11 cellular contexts compared by ENCODE assay signal in the genomic region with DNA sequence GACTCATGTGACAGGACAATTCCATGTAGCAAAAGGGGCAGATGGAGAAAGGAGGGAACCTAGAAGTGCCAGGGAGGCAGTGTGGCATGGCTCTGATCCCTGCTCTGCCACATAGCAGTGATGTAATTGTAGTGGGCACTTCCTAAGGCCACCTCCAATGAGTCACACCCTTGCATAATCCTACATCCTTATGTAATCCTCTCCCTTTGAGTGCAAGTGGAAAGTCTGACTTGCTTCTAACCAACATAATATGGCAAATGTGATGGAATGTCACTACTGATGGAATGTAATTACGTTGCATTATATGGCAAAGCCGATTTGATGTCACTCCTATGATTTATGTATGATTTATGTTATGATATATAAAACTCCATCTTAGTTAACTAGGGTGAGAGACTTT.
A peak's percentile ranks its signal among the peaks of the same experiment; 100 is the strongest.
DNase-seq lines count a peak whose midpoint lies in the region; ATAC-seq, FAIRE-seq and TF ChIP-seq lines count a peak whose summit lies in the region.
"Had no signal": no experiment of that assay in that cellular context is flagged by ENCODE, and none has a peak within 500 bp of the region (broad histone marks: within the 10 kb centered on the region; RNA-seq: fewer than 3 reads in every experiment).

No MANE protein-coding gene starts in this region.

- no peak overlapping the region for H4K91ac ChIP-seq in mesenchymal stem cell (ENCODE audit: low read length)

- TF ChIP-seq EP300 in K562 (IDR thresholded peaks at IDR 0.05; ENCODE audit: low read length), result no peak

- H3K36me3 ChIP-seq in MG63 (no peaks in the 10 kb centered on the region), K562 (ENCODE audit: control insufficient read depth, insufficient read depth, low read length) (no peaks in the 10 kb centered on the region), mesenchymal stem cell (ENCODE audit: control insufficient read depth in 1 of 2, insufficient read depth in 2 of 2, low read depth in 1 of 2, low read length in 2 of 2) (no peaks in the 10 kb centered on the region)
- H3K36me3 ChIP-seq: spleen, tibial nerve had no signal

- ATAC-seq in K562, result no peak

- no peak overlapping the region for H3K23ac ChIP-seq in mesenchymal stem cell (ENCODE audit: low read length in 2 of 2)

- TF ChIP-seq RAD21 in K562 (CRISPR knock-in tag; conservative IDR thresholded peaks at IDR 0.05 in 1 of 2, IDR thresholded peaks at IDR 0.05 in 1 of 2), result no peak

- no peak overlapping the region for H3K27ac ChIP-seq in K562 (ENCODE audit: extremely low read depth, low read depth, low read length)
- no peak overlapping the region for H3K27ac ChIP-seq in mesenchymal stem cell (ENCODE audit: low read length, poor library complexity, severe bottlenecking)
- H3K27ac ChIP-seq: spleen, tibial nerve had no signal

- H2BK120ac ChIP-seq in mesenchymal stem cell (ENCODE audit: low read depth, low read length), result no peak overlapping the region

- H3K4me1 ChIP-seq in K562 (replicated peaks in 1 of 2; ENCODE audit: control insufficient read depth in 2 of 2, insufficient read depth in 2 of 2, low read length in 2 of 2), result no peaks in the 10 kb centered on the region; a peak in 2 of 5 replicates
- no peaks in the 10 kb centered on the region for H3K4me1 ChIP-seq in mesenchymal stem cell (ENCODE audit: control insufficient read depth, insufficient read depth, low read depth, low read length)
- H3K4me1 ChIP-seq: spleen, tibial nerve had no signal

- TF ChIP-seq POLR2A in K562 (conservative IDR thresholded peaks at IDR 0.05), result no peak

- BruUV-seq in Calu3 (replicated peaks; lab: Mats Ljungman, UMichigan), result no TSS peak
- no TSS peak for BruUV-seq in K562 (replicated peaks; lab: Mats Ljungman, UMichigan)

- 5% methylated on average over 2 of the region's 2 CpGs for WGBS in K562 (ENCODE audit: insufficient coverage, low coverage, missing lambda C conversion rate)
- WGBS in mesenchymal stem cell, result no CpG with 5 or more reads among the region's 2 CpGs

- H2AK5ac ChIP-seq in mesenchymal stem cell (ENCODE audit: low read length, severe bottlenecking), result no peak overlapping the region

- H3K9me1 ChIP-seq in K562 (ENCODE audit: control insufficient read depth, insufficient read depth, low read length), result no peaks in the 10 kb centered on the region

- in situ Hi-C loops in K562 (cut with MboI), result no loop called here

- no peak for TF ChIP-seq CTCF in Calu3 (IDR thresholded peaks at IDR 0.05; ENCODE audit: unreplicated experiment)
- TF ChIP-seq CTCF in K562 (IDR thresholded peaks at IDR 0.05 in 2 of 3, conservative IDR thresholded peaks at IDR 0.05 in 1 of 3; ENCODE audit: insufficient read depth in 2 of 3, low read depth in 1 of 3, low read length in 3 of 3), result no peak
- TF ChIP-seq CTCF in progenitor cell of endocrine pancreas (IDR thresholded peaks at IDR 0.05; ENCODE audit: unreplicated experiment), result no peak

- no peaks in the 10 kb centered on the region for H3K9me3 ChIP-seq in MG63
- H3K9me3 ChIP-seq in K562 (replicated peaks; ENCODE audit: control insufficient read depth, insufficient read depth, low read depth, low read length), result no peaks in the 10 kb centered on the region
- H3K9me3 ChIP-seq in mesenchymal stem cell (ENCODE audit: control insufficient read depth, low read length), result no peaks in the 10 kb centered on the region
- H3K9me3 ChIP-seq: spleen, tibial nerve had no signal

- H4K8ac ChIP-seq in mesenchymal stem cell (ENCODE audit: low read length), result no peak overlapping the region

- H2BK5ac ChIP-seq in mesenchymal stem cell (ENCODE audit: low read depth, low read length, poor library complexity, severe bottlenecking), result no peak overlapping the region

- FAIRE-seq in K562 (lab: Jason Lieb, UNC), result no peak

- H3K79me2 ChIP-seq in K562 (ENCODE audit: control insufficient read depth, insufficient read depth, low read length), result no peaks in the 10 kb centered on the region

- H3K4me2 ChIP-seq in K562 (ENCODE audit: insufficient read depth, low read length), result no peak overlapping the region
- H3K4me2 ChIP-seq in mesenchymal stem cell (ENCODE audit: low read length, poor library complexity, severe bottlenecking), result no peak overlapping the region

- H3K18ac ChIP-seq in mesenchymal stem cell (ENCODE audit: low read depth in 1 of 2, low read length in 2 of 2), result no peak overlapping the region

- peak; percentile 89 for DNase-seq in Calu3
- DNase-seq in MG63, result peak; percentile 50
- no peak for DNase-seq in K562 (ENCODE audit: extremely low read depth in 1 of 4, low spot score in 3 of 4)
- DNase-seq in mesenchymal stem cell, result peak; percentile 58
- no peak for DNase-seq in KG1 (lab: John Stamatoyannopoulos, UW)
- DNase-seq in middle frontal gyrus (ENCODE audit: extremely low spot score, low spot score), result no peak
- DNase-seq in NCI-H1105 (lab: John Stamatoyannopoulos, UW), result no peak
- no peak for DNase-seq in progenitor cell of endocrine pancreas (ENCODE audit: low spot score, unreplicated experiment)
- DNase-seq: spleen had no signal

- no peak overlapping the region for H2BK12ac ChIP-seq in mesenchymal stem cell (ENCODE audit: low read length in 2 of 2)

- intact Hi-C loops in Calu3 (cut with micrococcal nuclease; ENCODE audit: unreplicated experiment) (loop anchor here (1.0 to 2.0 kb wide), 3 partner anchors 30 to 72 kb away; no protein-coding TSS in a partner anchor), K562 (cut with micrococcal nuclease) (no loop called here)

- H3K4me1 Mint-ChIP-seq in Calu3 (ENCODE audit: low read depth, unreplicated experiment) (peaks cover 73% of the 10 kb centered on the region), progenitor cell of endocrine pancreas (ENCODE audit: low read depth) (peaks cover 1% of the 10 kb centered on the region)

- no peak overlapping the region for H2BK15ac ChIP-seq in mesenchymal stem cell (ENCODE audit: low read depth, poor library complexity, severe bottlenecking)

- H3K79me1 ChIP-seq in mesenchymal stem cell (replicated peaks; ENCODE audit: low read length, poor library complexity, severe bottlenecking), result no peaks in the 10 kb centered on the region

- no peak overlapping the region for H3K4ac ChIP-seq in mesenchymal stem cell (ENCODE audit: low read depth in 1 of 2, low read length in 2 of 2)

- peak overlapping the region; percentile 37 for H3K4me3 Mint-ChIP-seq in Calu3 (ENCODE audit: low read depth, unreplicated experiment)
- H3K4me3 Mint-ChIP-seq in progenitor cell of endocrine pancreas (ENCODE audit: low read depth), result no peak overlapping the region
- H3K4me3 Mint-ChIP-seq: T-helper 1 cell treated with Interleukin-12 subunit alpha and Interleukin-12 subunit beta and Interleukin-4 antibody, amounts not matched to agents 30 μg/mL and 1 μg/mL, for 36 hours had no signal

- H4K20me1 ChIP-seq in K562 (replicated peaks; ENCODE audit: control insufficient read depth, insufficient read depth, low read length), result no peaks in the 10 kb centered on the region

- H3K9me3 Mint-ChIP-seq in Calu3 (ENCODE audit: low read depth, unreplicated experiment), result no peaks in the 10 kb centered on the region
- no peaks in the 10 kb centered on the region for H3K9me3 Mint-ChIP-seq in progenitor cell of endocrine pancreas (ENCODE audit: low read depth)
- H3K9me3 Mint-ChIP-seq: T-helper 1 cell treated with Interleukin-12 subunit alpha and Interleukin-12 subunit beta and Interleukin-4 antibody, amounts not matched to agents 30 μg/mL and 1 μg/mL, for 36 hours had no signal

- H3K4me3 ChIP-seq in MG63, result no peak overlapping the region
- H3K4me3 ChIP-seq in K562, result no peak overlapping the region
- H3K4me3 ChIP-seq in mesenchymal stem cell (ENCODE audit: insufficient read depth in 1 of 2, low read depth in 1 of 2, low read length in 2 of 2), result no peak overlapping the region
- H3K4me3 ChIP-seq: spleen, tibial nerve had no signal

- CTCF ChIA-PET in Calu3 (lab: Charles Lee) (interaction anchor here (0.6 kb wide), 1 partner anchor 17 kb away, joined by 3 read pairs; no protein-coding TSS in a partner anchor), K562 (lab: Yijun Ruan, JAX; ENCODE audit: low intra/inter-chr PET ratio) (no interaction called here)

- POLR2A ChIA-PET in K562 (lab: Yijun Ruan, JAX), result no interaction called here

- H3K14ac ChIP-seq in mesenchymal stem cell (ENCODE audit: low read length in 2 of 2), result no peak overlapping the region

- H3K36me3 Mint-ChIP-seq in Calu3 (ENCODE audit: insufficient read depth, unreplicated experiment) (peaks cover 10% of the 10 kb centered on the region), progenitor cell of endocrine pancreas (ENCODE audit: insufficient read depth) (no peaks in the 10 kb centered on the region)

- H3K9ac ChIP-seq in K562 (ENCODE audit: insufficient read depth in 1 of 2, low read depth in 2 of 2, low read length in 2 of 2) (no peak overlapping the region), mesenchymal stem cell (ENCODE audit: low read length) (no peak overlapping the region)

- H3K27me3 ChIP-seq in MG63, result peaks cover 2% of the 10 kb centered on the region; the same call in 1 of the 2 replicates
- H3K27me3 ChIP-seq in K562 (ENCODE audit: control insufficient read depth in 2 of 2, insufficient read depth in 2 of 2, low read length in 2 of 2), result no peaks in the 10 kb centered on the region
- H3K27me3 ChIP-seq in mesenchymal stem cell (ENCODE audit: control insufficient read depth in 1 of 2, insufficient read depth in 1 of 2, low read length in 2 of 2), result peaks cover 6 to 7% of the 10 kb centered on the region in 2 experiments
- H3K27me3 ChIP-seq: spleen, tibial nerve had no signal

- H3K27me3 Mint-ChIP-seq in Calu3 (ENCODE audit: unreplicated experiment) (no peaks in the 10 kb centered on the region), progenitor cell of endocrine pancreas (peaks cover 5% of the 10 kb centered on the region)

- H2AFZ ChIP-seq in K562 (ENCODE audit: low read depth, low read length) (no peak overlapping the region), mesenchymal stem cell (ENCODE audit: low read depth, low read length) (no peak overlapping the region)

- peak overlapping the region; percentile 98 for H3K27ac Mint-ChIP-seq in Calu3 (ENCODE audit: unreplicated experiment)
- no peak overlapping the region for H3K27ac Mint-ChIP-seq in progenitor cell of endocrine pancreas
- H3K27ac Mint-ChIP-seq: T-helper 1 cell treated with Interleukin-12 subunit alpha and Interleukin-12 subunit beta and Interleukin-4 antibody, amounts not matched to agents 30 μg/mL and 1 μg/mL, for 36 hours had no signal

TF ChIP-seq in K562, 482 proteins besides CTCF, POLR2A, EP300 and RAD21 (continues in another document):
- TF ChIP-seq, protein P1, sequence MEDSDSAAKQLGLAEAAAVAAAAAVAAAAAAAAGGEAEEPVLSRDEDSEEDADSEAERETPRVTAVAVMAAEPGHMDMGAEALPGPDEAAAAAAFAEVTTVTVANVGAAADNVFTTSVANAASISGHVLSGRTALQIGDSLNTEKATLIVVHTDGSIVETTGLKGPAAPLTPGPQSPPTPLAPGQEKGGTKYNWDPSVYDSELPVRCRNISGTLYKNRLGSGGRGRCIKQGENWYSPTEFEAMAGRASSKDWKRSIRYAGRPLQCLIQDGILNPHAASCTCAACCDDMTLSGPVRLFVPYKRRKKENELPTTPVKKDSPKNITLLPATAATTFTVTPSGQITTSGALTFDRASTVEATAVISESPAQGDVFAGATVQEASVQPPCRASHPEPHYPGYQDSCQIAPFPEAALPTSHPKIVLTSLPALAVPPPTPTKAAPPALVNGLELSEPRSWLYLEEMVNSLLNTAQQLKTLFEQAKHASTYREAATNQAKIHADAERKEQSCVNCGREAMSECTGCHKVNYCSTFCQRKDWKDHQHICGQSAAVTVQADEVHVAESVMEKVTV (CRISPR knock-in tag; IDR thresholded peaks at IDR 0.05), result no peak

Comparison
In these comparisons a context has a peak if more than half of its experiments do, and no peak if none do; other contexts are left out.
1. DNase-seq: peak in Calu3 (single experiment), MG63 (single experiment) and mesenchymal stem cell (single experiment); none in K562 (0 of 4), KG1 (single experiment), middle frontal gyrus (single experiment), NCI-H1105 (single experiment) and progenitor cell of endocrine pancreas (single experiment).